ENCODE assay signal across 4 cellular contexts in genomic region chr5:28984642-28985041, GRCh38.
TF ChIP-seq lines count a peak whose summit lies in the region.

No MANE protein-coding gene starts in this region.

TF ChIP-seq in HepG2, 621 proteins besides CTCF, POLR2A, EP300 and RAD21:
- TF ChIP-seq PBX3 (CRISPR knock-in tag; IDR thresholded peaks at IDR 0.05; ENCODE audit: borderline replicate concordance), result no peak
- peak in 1 of 2 experiments; percentile 62; a peak in 2 of 4 replicates for TF ChIP-seq MAFK (conservative IDR thresholded peaks at IDR 0.05 in 1 of 2, IDR thresholded peaks at IDR 0.05 in 1 of 2; ENCODE audit: low read length in 2 of 2)
- no peak for TF ChIP-seq SRSF1 (optimal IDR thresholded peaks at IDR 0.05; ENCODE audit: low read depth, low read length)
- TF ChIP-seq PAXIP1 (CRISPR knock-in tag; conservative IDR thresholded peaks at IDR 0.05), result no peak
- TF ChIP-seq MAFF (IDR thresholded peaks at IDR 0.05; ENCODE audit: low read depth, low read length), result peak; percentile 45; the same call in 1 of the 2 replicates

TF ChIP-seq in A549, 52 proteins besides CTCF, POLR2A, EP300 and RAD21:
- TF ChIP-seq MAFK (IDR thresholded peaks at IDR 0.05; ENCODE audit: partially characterized antibody) (peak; percentile 58), NR3C1 (IDR thresholded peaks at IDR 0.05) (no peak), FOSB (CRISPR knock-in tag; IDR thresholded peaks at IDR 0.05) (no peak), BHLHE40 (IDR thresholded peaks at IDR 0.05; ENCODE audit: low read depth, low read length) (no peak), PHF8 (IDR thresholded peaks at IDR 0.05; ENCODE audit: borderline replicate concordance, low read depth) (no peak), ZSCAN20 (CRISPR knock-in tag; IDR thresholded peaks at IDR 0.05) (no peak), E2F6 (IDR thresholded peaks at IDR 0.05; ENCODE audit: borderline replicate concordance, low read depth) (no peak)
TF ChIP-seq in A549: peak in this region for 1.

TF ChIP-seq in IMR-90, 13 proteins besides CTCF, POLR2A, EP300 and RAD21:
- TF ChIP-seq MXI1 (IDR thresholded peaks at IDR 0.05; ENCODE audit: borderline replicate concordance, low read depth, low read length) (no peak), RFX5 (IDR thresholded peaks at IDR 0.05; ENCODE audit: low read depth, low read length) (no peak), ELK1 (IDR thresholded peaks at IDR 0.05; ENCODE audit: borderline replicate concordance, low read depth, low read length) (no peak), USF2 (IDR thresholded peaks at IDR 0.05; ENCODE audit: low read depth, low read length) (no peak), SMC3 (IDR thresholded peaks at IDR 0.05; ENCODE audit: low read depth, low read length) (no peak), MAFK (IDR thresholded peaks at IDR 0.05; ENCODE audit: low read depth, low read length) (peak; percentile 32; the same call in 1 of the 2 replicates)
TF ChIP-seq in IMR-90: peak in this region for 1.

TF ChIP-seq in K562, 482 proteins besides CTCF, POLR2A, EP300 and RAD21:
- TF ChIP-seq ZNF316 (IDR thresholded peaks at IDR 0.05) (peak; percentile 41), WHSC1 (IDR thresholded peaks at IDR 0.05; ENCODE audit: low read length) (no peak), TSHZ1 (CRISPR knock-in tag; IDR thresholded peaks at IDR 0.05) (no peak), DEAF1 (CRISPR knock-in tag; IDR thresholded peaks at IDR 0.05) (no peak), MAFF (IDR thresholded peaks at IDR 0.05; ENCODE audit: low read length) (0 out of 2 replicates have a peak, but pooled peaks have one; percentile 11), TFE3 (CRISPR knock-in tag; IDR thresholded peaks at IDR 0.05) (no peak)
